13 cellular contexts compared by ENCODE assay signal in genomic region chr12:54021432-54022013, GRCh38. TPM values are rescaled to one million over a fixed set of nuclear protein-coding genes. Genes with fewer than 3 reads are reported as not detected.
DNase-seq lines count a peak whose midpoint lies in the region.
"Had no signal": no experiment of that assay in that cellular context is flagged by ENCODE, and none has a peak within 500 bp of the region (broad histone marks: within the 10 kb centered on the region; RNA-seq: fewer than 3 reads in every experiment).

No MANE protein-coding gene starts in this region.

- H3K36me3 Mint-ChIP-seq in IgD-negative memory B cell = no peaks in the 10 kb centered on the region

- DNase-seq in ELF-1 (ENCODE audit: low read depth, low spot score) (peak; percentile 89), amniotic epithelial cell (ENCODE audit: low read depth) (peak; percentile 66), myocyte (ENCODE audit: low read depth) (peak; percentile 83), HCEC 1CT (no peak), NCI-H2081 (lab: John Stamatoyannopoulos, UW) (no peak), iPS-NIHi11 (ENCODE audit: low spot score) (no peak), AG08396 (ENCODE audit: low spot score) (no peak)
- DNase-seq: DND-41, hippocampal formation, NCI-H1105, SK-N-SH had no signal

- H3K4me1 Mint-ChIP-seq in IgD-negative memory B cell = peaks cover 6 to 11% (median 9%) of the 10 kb centered on the region in 3 donors

- H3K9me3 Mint-ChIP-seq in IgD-negative memory B cell = peaks cover 0 to 2% (median 0%) of the 10 kb centered on the region in 3 donors

- peak overlapping the region in 1 of 3 donors; percentile 83 for H3K27ac Mint-ChIP-seq in IgD-negative memory B cell

- H3K4me3 Mint-ChIP-seq in IgD-negative memory B cell = peak overlapping the region in 3 of 4 donors; percentile 63 to 75 (median 63)

- H3K27me3 Mint-ChIP-seq in IgD-negative memory B cell = peaks cover 56% of the 10 kb centered on the region

RNA-seq across cellular contexts. Expression of gene HOXC6, which starts 6.7 kb away (rescaled TPM):
- polyA plus RNA-seq in IgD-negative memory B cell = not detected
- total RNA-seq in myocyte = 1.6 and 2.3 TPM in 2 replicates
- 21.8 TPM for polyA plus RNA-seq in myocyte (2012)
- total RNA-seq: cerebellum had no signal

RNA-seq across cellular contexts. Expression of gene HOXC5, which starts 11.3 kb away (rescaled TPM):
- not detected for polyA plus RNA-seq in IgD-negative memory B cell
- 1.2 and 1.4 TPM in 2 replicates for total RNA-seq in myocyte
- 0.71 TPM for polyA plus RNA-seq in myocyte (2012)
- total RNA-seq: cerebellum had no signal

RNA-seq across cellular contexts. Expression of gene HOXC8, which starts 12.7 kb away (rescaled TPM):
- not detected for polyA plus RNA-seq in IgD-negative memory B cell
- total RNA-seq in myocyte = 9.9 and 11.4 TPM in 2 replicates
- 23.7 TPM for polyA plus RNA-seq in myocyte (2012)
- total RNA-seq: cerebellum had no signal

RNA-seq across cellular contexts. Expression of gene HOXC9, which starts 21.6 kb away (rescaled TPM):
- polyA plus RNA-seq in IgD-negative memory B cell = not detected
- 9.6 and 11.7 TPM in 2 replicates for total RNA-seq in myocyte
- polyA plus RNA-seq in myocyte (2012) = 11.8 TPM
- total RNA-seq: cerebellum had no signal

RNA-seq across cellular contexts. Expression of gene HOXC4, which starts 32.1 kb away (rescaled TPM):
- polyA plus RNA-seq in IgD-negative memory B cell = 2.3 TPM
- 2.3 and 2.6 TPM in 2 replicates for total RNA-seq in myocyte
- 14.3 TPM for polyA plus RNA-seq in myocyte (2012)
- total RNA-seq: cerebellum had no signal

Comparison
In these comparisons a context has a peak if more than half of its experiments do, and no peak if none do; other contexts are left out.
1. DNase-seq: peak in ELF-1 (single experiment), amniotic epithelial cell (single experiment) and myocyte (single experiment); none in HCEC 1CT (single experiment), NCI-H2081 (0 of 2), iPS-NIHi11 (single experiment) and AG08396 (single experiment).